In the genomic region with DNA sequence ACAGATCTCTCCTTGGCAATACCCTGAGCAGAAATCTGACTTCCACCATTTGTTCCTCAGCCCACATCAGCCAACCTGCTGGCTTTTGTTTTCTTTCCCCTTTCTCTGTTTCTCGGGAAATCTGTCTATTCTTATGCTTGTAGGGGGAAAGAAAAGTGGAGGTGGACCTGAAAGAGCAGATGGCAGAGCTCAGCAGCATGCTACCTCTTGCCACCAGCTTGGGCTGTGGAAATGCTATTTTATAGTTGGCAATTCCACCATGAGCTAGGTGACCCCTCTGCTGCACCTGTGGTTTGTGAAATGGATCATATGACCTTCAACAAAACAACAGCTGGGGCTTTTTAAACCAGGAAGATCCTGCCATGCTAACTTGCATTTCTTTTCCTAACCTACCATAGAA, we compare ENCODE assay signal across 18 cellular contexts.
DNase-seq lines count a peak whose midpoint lies in the region; TF ChIP-seq lines count a peak whose summit lies in the region.
"Had no signal": no experiment of that assay in that cellular context is flagged by ENCODE, and none has a peak within 500 bp of the region (broad histone marks: within the 10 kb centered on the region; RNA-seq: fewer than 3 reads in every experiment).

No MANE protein-coding gene starts in this region.

- no peaks in the 10 kb centered on the region for H3K79me2 ChIP-seq in MM.1S (ENCODE audit: low read length)

- H3K27me3 ChIP-seq in MM.1S (replicated peaks; ENCODE audit: insufficient read depth, low read length): no peaks in the 10 kb centered on the region
- H3K27me3 ChIP-seq: BE2C had no signal

- peak overlapping the region; percentile 13; the same call in 1 of the 2 replicates for H3K4me2 ChIP-seq in MM.1S (ENCODE audit: low read depth, low read length)

- H3F3A ChIP-seq in MM.1S (ENCODE audit: insufficient read depth, low read length): no peaks in the 10 kb centered on the region

- no peaks in the 10 kb centered on the region for H4K20me1 ChIP-seq in MM.1S (ENCODE audit: insufficient read depth, low read length)

- H3K9me2 ChIP-seq in MM.1S (replicated peaks; ENCODE audit: insufficient read depth, low read length): no peaks in the 10 kb centered on the region

- H3K4me1 ChIP-seq in MM.1S (ENCODE audit: low read length): peaks cover 4% of the 10 kb centered on the region; the same call in 1 of the 2 replicates

- no peak for TF ChIP-seq CTCF in MM.1S (IDR thresholded peaks at IDR 0.05; ENCODE audit: low read length)

- peak; percentile 9 for DNase-seq in activated CD8-positive, alpha-beta memory T cell treated with anti-CD3 and anti-CD28 coated beads for 24 hours
- no peak for DNase-seq in activated CD8-positive, alpha-beta memory T cell treated with anti-CD3 and anti-CD28 coated beads, Interleukin-2, amount 50 U/mL, for 48 hours
- DNase-seq in MM.1S: peak; percentile 20
- DNase-seq in NCI-H69 (lab: John Stamatoyannopoulos, UW): peak; percentile 93
- no peak for DNase-seq in activated gamma-delta T cell treated with Interleukin-2 at 50 U/mL for 16 hours
- no peak for DNase-seq in SKM-1 treated with dmso at 0.1 percent for 144 hours (lab: John Stamatoyannopoulos, UW; ENCODE audit: unreplicated experiment)
- DNase-seq in HUDEP-2 (lab: John Stamatoyannopoulos, UW; ENCODE audit: unreplicated experiment in 76 of 76): no peak
- DNase-seq: ACHN; BE2C; CD4-positive, CD25-positive, alpha-beta regulatory T cell; CD8-positive, alpha-beta memory T cell; COR-L47; GDM1; GOT3; H7; HFFc6; IMR-90 had no signal

- no peak overlapping the region for H3K4me3 ChIP-seq in MM.1S (ENCODE audit: low read length)

- H3K36me3 ChIP-seq in MM.1S (replicated peaks; ENCODE audit: insufficient read depth, low read length): no peaks in the 10 kb centered on the region
- H3K36me3 ChIP-seq: BE2C had no signal

- H3K9me3 ChIP-seq in MM.1S (replicated peaks; ENCODE audit: insufficient read depth, low read length): no peaks in the 10 kb centered on the region
- H3K9me3 ChIP-seq: BE2C had no signal

- 0 out of 2 replicates have a peak overlapping the region, but pooled peaks have one; percentile 11 for H2AFZ ChIP-seq in MM.1S (ENCODE audit: low read length)

- no peak overlapping the region for H3K27ac ChIP-seq in MM.1S (ENCODE audit: low read length)
- H3K27ac ChIP-seq: HL-60 had no signal

- H3K9ac ChIP-seq in MM.1S (ENCODE audit: low read length): no peak overlapping the region

Comparison
In these comparisons a context has a peak if more than half of its experiments do, and no peak if none do; other contexts are left out.
1. DNase-seq: peak in activated CD8-positive, alpha-beta memory T cell treated with anti-CD3 and anti-CD28 coated beads for 24 hours (single experiment), MM.1S (single experiment) and NCI-H69 (single experiment); none in activated CD8-positive, alpha-beta memory T cell treated with anti-CD3 and anti-CD28 coated beads, Interleukin-2, amount 50 U/mL, for 48 hours (single experiment), activated gamma-delta T cell treated with Interleukin-2 at 50 U/mL for 16 hours (single experiment), SKM-1 treated with dmso at 0.1 percent for 144 hours (single experiment) and HUDEP-2 (0 of 76).